ENCODE assay signal across 9 cellular contexts in the genomic region with DNA sequence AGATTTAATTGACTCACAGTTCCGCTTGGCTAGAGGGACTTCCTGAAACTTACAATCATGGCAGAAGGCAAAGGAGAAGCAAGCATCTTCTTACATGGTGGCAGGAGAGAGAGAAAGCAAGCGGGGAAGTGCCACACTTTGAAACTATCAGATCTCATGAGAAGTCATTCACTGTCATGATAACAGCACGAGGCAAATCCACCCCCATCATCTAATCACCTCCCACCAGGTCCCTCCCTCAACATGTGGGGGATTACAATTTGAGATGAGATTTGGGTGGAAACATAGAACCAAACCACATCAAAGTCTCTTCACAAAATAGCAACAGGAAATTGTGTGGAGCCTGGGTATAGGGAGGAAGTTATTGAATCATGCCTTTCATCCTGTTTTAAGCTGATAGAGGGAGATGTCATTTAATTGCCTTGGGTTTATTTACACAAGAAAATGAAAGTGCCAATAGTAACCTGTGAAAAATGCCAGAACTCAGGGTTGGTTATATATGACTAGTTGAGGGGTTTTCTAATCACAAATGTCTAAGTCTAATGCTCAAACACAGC.
DNase-seq lines count a peak whose midpoint lies in the region; TF ChIP-seq lines count a peak whose summit lies in the region.
"Had no signal": no experiment of that assay in that cellular context is flagged by ENCODE, and none has a peak within 500 bp of the region (broad histone marks: within the 10 kb centered on the region; RNA-seq: fewer than 3 reads in every experiment).

No MANE protein-coding gene starts in this region.

- no CpG with 5 or more reads among the region's 3 CpGs for WGBS in H9 (ENCODE audit: extremely low coverage, insufficient read length, low lambda C conversion rate)

- H3K4ac ChIP-seq in H9 (ENCODE audit: low read depth, low read length), result no peak overlapping the region

- H2BK5ac ChIP-seq in H9 (ENCODE audit: insufficient read length, low read length), result no peak overlapping the region

- H3K27ac Mint-ChIP-seq in H9, result no peak overlapping the region; a peak in 1 of 7 replicates

- DNase-seq in H9 (no peak), NCI-H1417 (lab: John Stamatoyannopoulos, UW) (no peak), nucleus accumbens (lab: John Stamatoyannopoulos, UW) (no peak), DMS153 (lab: John Stamatoyannopoulos, UW) (no peak), ascending aorta (ENCODE audit: low spot score in 2 of 2) (no peak)
- DNase-seq in activated CD4-positive, alpha-beta T cell treated with anti-CD3 and anti-CD28 coated beads for 48 hours, result peak; percentile 44
- peak; percentile 88 for DNase-seq in central memory CD4-positive, alpha-beta T cell
- peak; percentile 11 to 31 for DNase-seq in stimulated activated CD4-positive, alpha-beta T cell treated with anti-CD3 and anti-CD28 coated beads, Interleukin-1b, Interleukin-23, amount 100 ng/mL, for 4 hours (ENCODE audit: low read depth in 2 of 2)
- DNase-seq: stomach had no signal

- H3T11ph ChIP-seq in H9 (ENCODE audit: low read length), result no peak overlapping the region

- H3K79me2 ChIP-seq in H9 (ENCODE audit: insufficient read depth, low read length), result no peaks in the 10 kb centered on the region

- no peak overlapping the region for H4K91ac ChIP-seq in H9 (ENCODE audit: insufficient read length, low read depth, low read length)

- no peak overlapping the region for H4K5ac ChIP-seq in H9 (ENCODE audit: insufficient read length, low read depth, low read length)

- H3K9ac ChIP-seq in H9 (ENCODE audit: extremely low read depth, insufficient read length, low read length), result no peak overlapping the region

- no peaks in the 10 kb centered on the region; a peak in 1 of 5 replicates for H3K9me3 Mint-ChIP-seq in H9

- intact Hi-C loops in ascending aorta (cut with DNase I), result no loop called here

- no peaks in the 10 kb centered on the region for H3K36me3 Mint-ChIP-seq in H9 (ENCODE audit: insufficient read depth in 1 of 3, low read depth in 3 of 3)

- no peak overlapping the region for H2BK20ac ChIP-seq in H9 (ENCODE audit: low read depth, low read length, poor library complexity, severe bottlenecking)

- H3K4me1 ChIP-seq in H9 (ENCODE audit: insufficient read depth, low read length) (no peaks in the 10 kb centered on the region; the same call in 1 of the 2 replicates), ascending aorta (peaks cover 0 to 14% of the 10 kb centered on the region in 2 donors)

- H3K9me3 ChIP-seq in H9 (ENCODE audit: control insufficient read depth, low read depth, low read length) (no peaks in the 10 kb centered on the region), ascending aorta (no peaks in the 10 kb centered on the region)
- H3K9me3 ChIP-seq: stomach had no signal

- no peak overlapping the region for H3K23ac ChIP-seq in H9 (ENCODE audit: insufficient read length, low read depth, low read length)

- H3K27me3 ChIP-seq in H9 (ENCODE audit: insufficient read depth, low read length), result no peaks in the 10 kb centered on the region
- no peaks in the 10 kb centered on the region for H3K27me3 ChIP-seq in ascending aorta
- H3K27me3 ChIP-seq: stomach had no signal

- no peaks in the 10 kb centered on the region for H3K36me3 ChIP-seq in ascending aorta
- H3K36me3 ChIP-seq: stomach had no signal

- no peak overlapping the region for H3K4me2 ChIP-seq in H9 (ENCODE audit: insufficient read depth, insufficient read length, low read length)

- no peak overlapping the region for H4K8ac ChIP-seq in H9 (replicated peaks; ENCODE audit: insufficient read length, low read depth, low read length)

- no peak overlapping the region for H2BK120ac ChIP-seq in H9 (ENCODE audit: low read depth, low read length, poor library complexity, severe bottlenecking)

- H3K79me1 ChIP-seq in H9 (ENCODE audit: insufficient read depth, low read depth, low read length, poor library complexity, severe bottlenecking), result no peaks in the 10 kb centered on the region

- H2BK15ac ChIP-seq in H9 (ENCODE audit: low read depth, low read length), result no peak overlapping the region

- no peak overlapping the region for H3K14ac ChIP-seq in H9 (ENCODE audit: insufficient read depth, low read length)

- H3K18ac ChIP-seq in H9 (ENCODE audit: insufficient read length, low read depth, low read length), result no peak overlapping the region

- H4K20me1 ChIP-seq in H9 (ENCODE audit: control insufficient read depth, insufficient read depth, insufficient read length), result no peaks in the 10 kb centered on the region

- H3K4me1 Mint-ChIP-seq in H9, result 0 out of 4 replicates have a peak, but pooled peaks cover 0 to 3% of the 10 kb centered on the region in 2 experiments

- H2AFZ ChIP-seq in H9 (ENCODE audit: low read length), result peak overlapping the region; percentile 22

- no peaks in the 10 kb centered on the region for H3K27me3 Mint-ChIP-seq in H9 (ENCODE audit: low read depth)

- H3K4me3 Mint-ChIP-seq in H9, result no peak overlapping the region

- H2BK12ac ChIP-seq in H9 (ENCODE audit: insufficient read length, low read depth, low read length), result no peak overlapping the region

- H3K27ac ChIP-seq in H9 (ENCODE audit: insufficient read length, low read depth, low read length) (no peak overlapping the region), ascending aorta (no peak overlapping the region)
- H3K27ac ChIP-seq: stomach had no signal

- no peak overlapping the region for H3K56ac ChIP-seq in H9 (ENCODE audit: insufficient read length, low read depth, low read length)

- no peaks in the 10 kb centered on the region for H3K23me2 ChIP-seq in H9 (ENCODE audit: insufficient read length, low read depth, low read length, poor library complexity, severe bottlenecking)

- no peak overlapping the region for H3K4me3 ChIP-seq in ascending aorta
- H3K4me3 ChIP-seq: stomach had no signal

- no peak overlapping the region for H2AK5ac ChIP-seq in H9 (ENCODE audit: insufficient read length, low read length)

- no peak for TF ChIP-seq CTCF in H9 (conservative IDR thresholded peaks at IDR 0.05)
- TF ChIP-seq CTCF in ascending aorta (IDR thresholded peaks at IDR 0.05), result no peak

Comparison
In these comparisons a context has a peak if more than half of its experiments do, and no peak if none do; other contexts are left out.
1. DNase-seq: peak in activated CD4-positive, alpha-beta T cell treated with anti-CD3 and anti-CD28 coated beads for 48 hours (single experiment), central memory CD4-positive, alpha-beta T cell (single experiment) and stimulated activated CD4-positive, alpha-beta T cell treated with anti-CD3 and anti-CD28 coated beads, Interleukin-1b, Interleukin-23, amount 100 ng/mL, for 4 hours (2 of 2); none in H9 (single experiment), NCI-H1417 (0 of 3), nucleus accumbens (0 of 56), DMS153 (single experiment) and ascending aorta (0 of 2).